In genomic region chr2:68340631-68341329, GRCh38 we compare ENCODE assay signal across 24 cellular contexts. TPM values are rescaled to one million over a fixed set of nuclear protein-coding genes. Genes with fewer than 3 reads are reported as not detected.
DNase-seq lines count a peak whose midpoint lies in the region; TF ChIP-seq lines count a peak whose summit lies in the region.
"Had no signal": no experiment of that assay in that cellular context is flagged by ENCODE, and none has a peak within 500 bp of the region (broad histone marks: within the 10 kb centered on the region; RNA-seq: fewer than 3 reads in every experiment).

No MANE protein-coding gene starts in this region.

- H3K79me2 ChIP-seq in OCI-LY3 (ENCODE audit: low read length), result no peaks in the 10 kb centered on the region

- H3K4me1 Mint-ChIP-seq in activated naive CD4-positive, alpha-beta T cell treated with anti-CD3 and anti-CD28 coated beads, Interleukin-2, amount 10 ng/mL, durations not matched to agents 7 days and 5 days, result no peaks in the 10 kb centered on the region
- H3K4me1 Mint-ChIP-seq: CD8-positive, alpha-beta memory T cell had no signal

- no peaks in the 10 kb centered on the region for H3K9me3 Mint-ChIP-seq in activated naive CD4-positive, alpha-beta T cell treated with anti-CD3 and anti-CD28 coated beads, Interleukin-2, amount 10 ng/mL, durations not matched to agents 7 days and 5 days
- H3K9me3 Mint-ChIP-seq: CD8-positive, alpha-beta memory T cell; H9 had no signal

- no peak overlapping the region for H3K27ac Mint-ChIP-seq in activated naive CD4-positive, alpha-beta T cell treated with anti-CD3 and anti-CD28 coated beads, Interleukin-2, amount 10 ng/mL, durations not matched to agents 7 days and 5 days
- H3K27ac Mint-ChIP-seq: CD8-positive, alpha-beta memory T cell; H9 had no signal

- peaks cover 17% of the 10 kb centered on the region for H3K4me1 ChIP-seq in OCI-LY3 (ENCODE audit: low read length)

- no peak overlapping the region for H3K4me3 ChIP-seq in OCI-LY3 (ENCODE audit: low read length)
- H3K4me3 ChIP-seq: GM23248, SJCRH30 had no signal

- CTCF ChIA-PET in activated naive CD4-positive, alpha-beta T cell treated with anti-CD3 and anti-CD28 coated beads, Interleukin-2, amount 10 ng/mL, durations not matched to agents 7 days and 5 days (lab: Charles Lee), result no interaction called here

- H3K27me3 ChIP-seq in OCI-LY3 (ENCODE audit: low read depth, low read length), result peaks cover 16% of the 10 kb centered on the region
- H3K27me3 ChIP-seq: SJCRH30 had no signal

- no peak overlapping the region for H3K27ac ChIP-seq in OCI-LY3 (ENCODE audit: low read length)
- H3K27ac ChIP-seq: 22Rv1, GM23248, KMS-11, SJCRH30 had no signal

- H3K4me2 ChIP-seq in OCI-LY3 (ENCODE audit: low read length), result peak overlapping the region; percentile 47
- H3K4me2 ChIP-seq: KMS-11 had no signal

- no peak overlapping the region for H3K4me3 Mint-ChIP-seq in activated naive CD4-positive, alpha-beta T cell treated with anti-CD3 and anti-CD28 coated beads, Interleukin-2, amount 10 ng/mL, durations not matched to agents 7 days and 5 days
- H3K4me3 Mint-ChIP-seq: CD8-positive, alpha-beta memory T cell; H9 had no signal

- no peak for TF ChIP-seq CTCF in OCI-LY3 (IDR thresholded peaks at IDR 0.05; ENCODE audit: low read depth, low read length)

- no peaks in the 10 kb centered on the region for H3K9me3 ChIP-seq in OCI-LY3 (ENCODE audit: insufficient read depth, low read length)

- no peak overlapping the region for H2AFZ ChIP-seq in OCI-LY3 (ENCODE audit: low read depth, low read length)
- H2AFZ ChIP-seq: GM23248 had no signal

- no peak overlapping the region for H3K9ac ChIP-seq in OCI-LY3 (ENCODE audit: low read length)
- H3K9ac ChIP-seq: GM23248, KMS-11 had no signal

- peaks cover 38% of the 10 kb centered on the region for H3K27me3 Mint-ChIP-seq in activated naive CD4-positive, alpha-beta T cell treated with anti-CD3 and anti-CD28 coated beads, Interleukin-2, amount 10 ng/mL, durations not matched to agents 7 days and 5 days

- DNase-seq in DMS 273 (lab: John Stamatoyannopoulos, UW; ENCODE audit: unreplicated experiment), result peak; percentile 17
- no peak for DNase-seq in DMS 273 treated with DMSO at 0.1 percent for 48 hours (lab: John Stamatoyannopoulos, UW)
- peak; percentile 44 for DNase-seq in inferior parietal cortex (ENCODE audit: extremely low spot score)
- DNase-seq in superior temporal gyrus (ENCODE audit: extremely low spot score), result peak; percentile 45
- DNase-seq in activated naive CD4-positive, alpha-beta T cell treated with anti-CD3 and anti-CD28 coated beads, Interleukin-2, amount 10 ng/mL, durations not matched to agents 7 days and 5 days, result no peak
- no peak for DNase-seq in A172 (ENCODE audit: low spot score)
- no peak for DNase-seq in NCI-H128 (lab: John Stamatoyannopoulos, UW; ENCODE audit: unreplicated experiment)
- DNase-seq: C1 segment of cervical spinal cord; Calu3; CD8-positive, alpha-beta memory T cell; DMS53; GM23248; H9; NCI-H1105 treated with DMSO at 0.1 percent for 48 hours; NCI-H1694; NCI-H2081; NCI-H226; NCI-H510A treated with DMSO at 0.1 percent for 48 hours; NCI-H748 treated with DMSO at 0.1 percent for 48 hours; SJCRH30 had no signal

- H3K36me3 ChIP-seq in OCI-LY3 (replicated peaks; ENCODE audit: low read depth, low read length), result no peaks in the 10 kb centered on the region
- H3K36me3 ChIP-seq: SJCRH30 had no signal

- H4K20me1 ChIP-seq in OCI-LY3 (ENCODE audit: insufficient read depth, low read length), result no peaks in the 10 kb centered on the region

- H3K36me3 Mint-ChIP-seq in activated naive CD4-positive, alpha-beta T cell treated with anti-CD3 and anti-CD28 coated beads, Interleukin-2, amount 10 ng/mL, durations not matched to agents 7 days and 5 days, result no peaks in the 10 kb centered on the region
- H3K36me3 Mint-ChIP-seq: CD8-positive, alpha-beta memory T cell had no signal

RNA-seq across cellular contexts. Expression of gene CNRIP1, which starts 21.0 kb away (rescaled TPM):
- total RNA-seq in A172 (2014; rRNA removed; shearing (Covaris generic)), result 11.4 and 13.1 TPM in 2 replicates
- total RNA-seq: Calu3, OCI-LY7 had no signal

RNA-seq across cellular contexts. Expression of gene PLEK, which starts 24.3 kb away (rescaled TPM):
- total RNA-seq in A172 (2014; rRNA removed; shearing (Covaris generic)), result not detected in 2 replicates
- total RNA-seq: Calu3, GM23248, H9, SJCRH30 had no signal

Comparison
In these comparisons a context has a peak if more than half of its experiments do, and no peak if none do; other contexts are left out.
1. DNase-seq: peak in DMS 273 (single experiment), inferior parietal cortex (single experiment) and superior temporal gyrus (single experiment); none in DMS 273 treated with DMSO at 0.1 percent for 48 hours (single experiment), activated naive CD4-positive, alpha-beta T cell treated with anti-CD3 and anti-CD28 coated beads, Interleukin-2, amount 10 ng/mL, durations not matched to agents 7 days and 5 days (single experiment), A172 (single experiment) and NCI-H128 (single experiment).